1 cellular context compared by ENCODE assay signal in genomic region chr1:117359560-117360289, GRCh38.
TF ChIP-seq lines count a peak whose summit lies in the region.

No MANE protein-coding gene starts in this region.

TF ChIP-seq in HEK293, 187 proteins besides CTCF, POLR2A, EP300 and RAD21 (continued from another document):
- TF ChIP-seq, protein P1, sequence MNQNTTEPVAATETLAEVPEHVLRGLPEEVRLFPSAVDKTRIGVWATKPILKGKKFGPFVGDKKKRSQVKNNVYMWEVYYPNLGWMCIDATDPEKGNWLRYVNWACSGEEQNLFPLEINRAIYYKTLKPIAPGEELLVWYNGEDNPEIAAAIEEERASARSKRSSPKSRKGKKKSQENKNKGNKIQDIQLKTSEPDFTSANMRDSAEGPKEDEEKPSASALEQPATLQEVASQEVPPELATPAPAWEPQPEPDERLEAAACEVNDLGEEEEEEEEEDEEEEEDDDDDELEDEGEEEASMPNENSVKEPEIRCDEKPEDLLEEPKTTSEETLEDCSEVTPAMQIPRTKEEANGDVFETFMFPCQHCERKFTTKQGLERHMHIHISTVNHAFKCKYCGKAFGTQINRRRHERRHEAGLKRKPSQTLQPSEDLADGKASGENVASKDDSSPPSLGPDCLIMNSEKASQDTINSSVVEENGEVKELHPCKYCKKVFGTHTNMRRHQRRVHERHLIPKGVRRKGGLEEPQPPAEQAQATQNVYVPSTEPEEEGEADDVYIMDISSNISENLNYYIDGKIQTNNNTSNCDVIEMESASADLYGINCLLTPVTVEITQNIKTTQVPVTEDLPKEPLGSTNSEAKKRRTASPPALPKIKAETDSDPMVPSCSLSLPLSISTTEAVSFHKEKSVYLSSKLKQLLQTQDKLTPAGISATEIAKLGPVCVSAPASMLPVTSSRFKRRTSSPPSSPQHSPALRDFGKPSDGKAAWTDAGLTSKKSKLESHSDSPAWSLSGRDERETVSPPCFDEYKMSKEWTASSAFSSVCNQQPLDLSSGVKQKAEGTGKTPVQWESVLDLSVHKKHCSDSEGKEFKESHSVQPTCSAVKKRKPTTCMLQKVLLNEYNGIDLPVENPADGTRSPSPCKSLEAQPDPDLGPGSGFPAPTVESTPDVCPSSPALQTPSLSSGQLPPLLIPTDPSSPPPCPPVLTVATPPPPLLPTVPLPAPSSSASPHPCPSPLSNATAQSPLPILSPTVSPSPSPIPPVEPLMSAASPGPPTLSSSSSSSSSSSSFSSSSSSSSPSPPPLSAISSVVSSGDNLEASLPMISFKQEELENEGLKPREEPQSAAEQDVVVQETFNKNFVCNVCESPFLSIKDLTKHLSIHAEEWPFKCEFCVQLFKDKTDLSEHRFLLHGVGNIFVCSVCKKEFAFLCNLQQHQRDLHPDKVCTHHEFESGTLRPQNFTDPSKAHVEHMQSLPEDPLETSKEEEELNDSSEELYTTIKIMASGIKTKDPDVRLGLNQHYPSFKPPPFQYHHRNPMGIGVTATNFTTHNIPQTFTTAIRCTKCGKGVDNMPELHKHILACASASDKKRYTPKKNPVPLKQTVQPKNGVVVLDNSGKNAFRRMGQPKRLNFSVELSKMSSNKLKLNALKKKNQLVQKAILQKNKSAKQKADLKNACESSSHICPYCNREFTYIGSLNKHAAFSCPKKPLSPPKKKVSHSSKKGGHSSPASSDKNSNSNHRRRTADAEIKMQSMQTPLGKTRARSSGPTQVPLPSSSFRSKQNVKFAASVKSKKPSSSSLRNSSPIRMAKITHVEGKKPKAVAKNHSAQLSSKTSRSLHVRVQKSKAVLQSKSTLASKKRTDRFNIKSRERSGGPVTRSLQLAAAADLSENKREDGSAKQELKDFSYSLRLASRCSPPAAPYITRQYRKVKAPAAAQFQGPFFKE (tag by site-specific recombination; IDR thresholded peaks at IDR 0.05; ENCODE audit: borderline replicate concordance): no peak
